Comparison of ENCODE assay signal across 1 cellular context in genomic region chr3:27910456-27910855, GRCh38.
TF ChIP-seq lines count a peak whose summit lies in the region.

No MANE protein-coding gene starts in this region.

TF ChIP-seq in HepG2, 621 proteins besides CTCF, POLR2A, EP300 and RAD21 (continued from another document):
- TF ChIP-seq ZNF18 (CRISPR knock-in tag; IDR thresholded peaks at IDR 0.05; ENCODE audit: insufficient replicate concordance) (no peak), WIZ (CRISPR knock-in tag; IDR thresholded peaks at IDR 0.05) (no peak), ZNF570 (CRISPR knock-in tag; IDR thresholded peaks at IDR 0.05; ENCODE audit: borderline replicate concordance) (no peak), TARDBP (CRISPR knock-in tag; IDR thresholded peaks at IDR 0.05) (no peak), AGO2 (optimal IDR thresholded peaks at IDR 0.05; ENCODE audit: low read depth, low read length) (no peak), NR0B2 (CRISPR knock-in tag; IDR thresholded peaks at IDR 0.05) (no peak), FIP1L1 (IDR thresholded peaks at IDR 0.05; ENCODE audit: borderline replicate concordance, insufficient read depth, low read depth, low read length) (no peak), SRSF9 (IDR thresholded peaks at IDR 0.05; ENCODE audit: borderline replicate concordance, insufficient read depth, low read depth, low read length, poor library complexity, severe bottlenecking) (no peak), ZBTB25 (CRISPR knock-in tag; IDR thresholded peaks at IDR 0.05) (no peak), ZNF326 (CRISPR knock-in tag; IDR thresholded peaks at IDR 0.05; ENCODE audit: borderline replicate concordance) (no peak), MLX (CRISPR knock-in tag; IDR thresholded peaks at IDR 0.05) (no peak)
TF ChIP-seq in HepG2: peak in this region for 0.
